11 cellular contexts compared by ENCODE assay signal in the genomic region with DNA sequence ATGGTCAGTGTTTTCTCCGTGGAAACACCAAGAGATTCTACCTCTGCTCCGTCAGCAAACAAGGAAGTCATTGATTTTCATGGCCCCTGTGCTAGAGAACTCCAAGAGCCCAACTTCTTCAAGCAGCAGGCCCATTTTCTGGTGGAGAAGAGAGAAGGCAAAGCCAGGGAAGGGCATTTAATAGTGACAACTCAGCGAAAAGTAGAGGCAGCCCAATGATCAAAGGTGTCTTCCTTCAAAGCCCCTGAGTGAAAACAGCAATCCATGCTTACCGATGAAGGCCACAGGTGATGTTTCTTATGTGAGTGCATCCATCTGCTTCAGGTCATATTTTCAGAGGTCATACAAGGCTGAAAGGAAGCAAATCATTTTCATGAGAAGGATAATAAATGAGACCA.
DNase-seq lines count a peak whose midpoint lies in the region; ATAC-seq and TF ChIP-seq lines count a peak whose summit lies in the region.
"Had no signal": no experiment of that assay in that cellular context is flagged by ENCODE, and none has a peak within 500 bp of the region (broad histone marks: within the 10 kb centered on the region; RNA-seq: fewer than 3 reads in every experiment).

No MANE protein-coding gene starts in this region.

- H3K27me3 Mint-ChIP-seq in activated CD4-positive, alpha-beta T cell treated with anti-CD3 and anti-CD28 coated beads, Interleukin-2, amount 10 ng/mL, durations not matched to agents 7 days and 5 days, result no peaks in the 10 kb centered on the region
- H3K27me3 Mint-ChIP-seq in activated CD4-positive, alpha-beta memory T cell treated with anti-CD3 and anti-CD28 coated beads, Interleukin-2, amount 10 ng/mL, durations not matched to agents 7 days and 5 days, result no peaks in the 10 kb centered on the region
- no peaks in the 10 kb centered on the region for H3K27me3 Mint-ChIP-seq in stimulated activated naive CD8-positive, alpha-beta T cell treated with anti-CD3 and anti-CD28 coated beads, Interleukin-15, amount 100 ng/mL, for 72 hours

- H3K27me3 ChIP-seq in foreskin keratinocyte, result no peaks in the 10 kb centered on the region
- H3K27me3 ChIP-seq: ovary had no signal

- peak overlapping the region; percentile 48 for H3K4me3 Mint-ChIP-seq in activated CD4-positive, alpha-beta T cell treated with anti-CD3 and anti-CD28 coated beads, Interleukin-2, amount 10 ng/mL, durations not matched to agents 7 days and 5 days
- H3K4me3 Mint-ChIP-seq in activated CD4-positive, alpha-beta memory T cell treated with anti-CD3 and anti-CD28 coated beads, Interleukin-2, amount 10 ng/mL, durations not matched to agents 7 days and 5 days, result peak overlapping the region; percentile 79
- H3K4me3 Mint-ChIP-seq in stimulated activated naive CD8-positive, alpha-beta T cell treated with anti-CD3 and anti-CD28 coated beads, Interleukin-15, amount 100 ng/mL, for 72 hours, result peak overlapping the region; percentile 79 to 90

- no peak for DNase-seq in activated CD4-positive, alpha-beta T cell treated with anti-CD3 and anti-CD28 coated beads, Interleukin-2, amount 10 ng/mL, durations not matched to agents 7 days and 5 days
- DNase-seq in activated CD4-positive, alpha-beta T cell treated with anti-CD3 and anti-CD28 coated beads, Interleukin-2, amount 50 U/mL, for 1 hour, result no peak
- no peak for DNase-seq in activated CD4-positive, alpha-beta memory T cell treated with anti-CD3 and anti-CD28 coated beads, Interleukin-2, amount 10 ng/mL, durations not matched to agents 7 days and 5 days
- DNase-seq in foreskin keratinocyte, result no peak
- DNase-seq in stimulated activated naive CD8-positive, alpha-beta T cell treated with anti-CD3 and anti-CD28 coated beads, Interleukin-15, amount 100 ng/mL, for 72 hours, result no peak
- no peak for DNase-seq in cerebellar nuclear complex (lab: John Stamatoyannopoulos, UW)
- no peak for DNase-seq in left colon
- DNase-seq in activated CD4-positive, alpha-beta T cell treated with anti-CD3 and anti-CD28 coated beads for 48 hours, result no peak
- DNase-seq: foreskin melanocyte, NCI-H2171, ovary had no signal

- peak overlapping the region; percentile 96 for H3K27ac Mint-ChIP-seq in activated CD4-positive, alpha-beta T cell treated with anti-CD3 and anti-CD28 coated beads, Interleukin-2, amount 10 ng/mL, durations not matched to agents 7 days and 5 days
- H3K27ac Mint-ChIP-seq in activated CD4-positive, alpha-beta memory T cell treated with anti-CD3 and anti-CD28 coated beads, Interleukin-2, amount 10 ng/mL, durations not matched to agents 7 days and 5 days, result peak overlapping the region; percentile 98
- peak overlapping the region; percentile 88 to 97 for H3K27ac Mint-ChIP-seq in stimulated activated naive CD8-positive, alpha-beta T cell treated with anti-CD3 and anti-CD28 coated beads, Interleukin-15, amount 100 ng/mL, for 72 hours

- peak overlapping the region; percentile 96 for H3K27ac ChIP-seq in foreskin keratinocyte
- H3K27ac ChIP-seq: ovary had no signal

- H3K9me3 Mint-ChIP-seq in activated CD4-positive, alpha-beta T cell treated with anti-CD3 and anti-CD28 coated beads, Interleukin-2, amount 10 ng/mL, durations not matched to agents 7 days and 5 days, result no peaks in the 10 kb centered on the region
- H3K9me3 Mint-ChIP-seq in activated CD4-positive, alpha-beta memory T cell treated with anti-CD3 and anti-CD28 coated beads, Interleukin-2, amount 10 ng/mL, durations not matched to agents 7 days and 5 days, result no peaks in the 10 kb centered on the region
- no peaks in the 10 kb centered on the region for H3K9me3 Mint-ChIP-seq in stimulated activated naive CD8-positive, alpha-beta T cell treated with anti-CD3 and anti-CD28 coated beads, Interleukin-15, amount 100 ng/mL, for 72 hours

- peaks cover 43% of the 10 kb centered on the region for H3K4me1 ChIP-seq in foreskin keratinocyte

- no peak for TF ChIP-seq CTCF in foreskin keratinocyte (conservative IDR thresholded peaks at IDR 0.05)

- peaks cover 74% of the 10 kb centered on the region for H3K4me1 Mint-ChIP-seq in activated CD4-positive, alpha-beta T cell treated with anti-CD3 and anti-CD28 coated beads, Interleukin-2, amount 10 ng/mL, durations not matched to agents 7 days and 5 days
- peaks cover 83% of the 10 kb centered on the region for H3K4me1 Mint-ChIP-seq in activated CD4-positive, alpha-beta memory T cell treated with anti-CD3 and anti-CD28 coated beads, Interleukin-2, amount 10 ng/mL, durations not matched to agents 7 days and 5 days
- H3K4me1 Mint-ChIP-seq in stimulated activated naive CD8-positive, alpha-beta T cell treated with anti-CD3 and anti-CD28 coated beads, Interleukin-15, amount 100 ng/mL, for 72 hours, result peaks cover 76% of the 10 kb centered on the region

- H3K36me3 Mint-ChIP-seq in activated CD4-positive, alpha-beta T cell treated with anti-CD3 and anti-CD28 coated beads, Interleukin-2, amount 10 ng/mL, durations not matched to agents 7 days and 5 days (ENCODE audit: low read depth), result peaks cover 60% of the 10 kb centered on the region
- H3K36me3 Mint-ChIP-seq in activated CD4-positive, alpha-beta memory T cell treated with anti-CD3 and anti-CD28 coated beads, Interleukin-2, amount 10 ng/mL, durations not matched to agents 7 days and 5 days (ENCODE audit: low read depth), result peaks cover 40% of the 10 kb centered on the region

- intact Hi-C loops in left colon (cut with DNase I, micrococcal nuclease), result no loop called here

- ATAC-seq in foreskin keratinocyte (no peak), left colon (no peak)
- no peak for ATAC-seq in stimulated activated naive CD8-positive, alpha-beta T cell treated with anti-CD3 and anti-CD28 coated beads, Interleukin-15, amount 100 ng/mL, for 72 hours

- CTCF ChIA-PET in activated CD4-positive, alpha-beta T cell treated with anti-CD3 and anti-CD28 coated beads, Interleukin-2, amount 10 ng/mL, durations not matched to agents 7 days and 5 days (lab: Charles Lee), result interaction anchor here (1.0 to 6.0 kb wide), 8 partner anchors 11 to 187 kb away, joined by 4 to 30 read pairs (median 6); partner anchors contain the start of gene NEMF
- CTCF ChIA-PET in activated CD4-positive, alpha-beta memory T cell treated with anti-CD3 and anti-CD28 coated beads, Interleukin-2, amount 10 ng/mL, durations not matched to agents 7 days and 5 days (lab: Charles Lee), result interaction anchor here (0.7 to 6.4 kb wide), 13 partner anchors 21 to 405 kb away, joined by 3 to 59 read pairs (median 5); no protein-coding TSS in a partner anchor

- POLR2A ChIA-PET in activated CD4-positive, alpha-beta T cell treated with anti-CD3 and anti-CD28 coated beads, Interleukin-2, amount 10 ng/mL, durations not matched to agents 7 days and 5 days (lab: Charles Lee), result interaction anchor here (0.6 to 1.4 kb wide), 6 partner anchors 23 to 53 kb away, joined by 3 to 24 read pairs (median 3); no protein-coding TSS in a partner anchor
- POLR2A ChIA-PET in activated CD4-positive, alpha-beta memory T cell treated with anti-CD3 and anti-CD28 coated beads, Interleukin-2, amount 10 ng/mL, durations not matched to agents 7 days and 5 days (lab: Charles Lee), result interaction anchor here (0.7 to 7.0 kb wide), 27 partner anchors 9 to 187 kb away, joined by 3 to 209 read pairs (median 6); partner anchors contain the start of genes ARF6, NEMF and VCPKMT
